Comparison of ENCODE assay signal across 1 cellular context in genomic region chr7:149103424-149103823, GRCh38.
TF ChIP-seq lines count a peak whose summit lies in the region.

No MANE protein-coding gene starts in this region.

TF ChIP-seq in WTC11, 78 proteins besides CTCF, POLR2A, EP300 and RAD21 (continued from another document):
- TF ChIP-seq ZNF317 (CRISPR knock-in tag; IDR thresholded peaks at IDR 0.05; ENCODE audit: borderline replicate concordance, low read depth), result no peak
- TF ChIP-seq ERG (CRISPR knock-in tag; IDR thresholded peaks at IDR 0.05), result no peak
